Comparison of ENCODE assay signal across 22 cellular contexts in the genomic region with DNA sequence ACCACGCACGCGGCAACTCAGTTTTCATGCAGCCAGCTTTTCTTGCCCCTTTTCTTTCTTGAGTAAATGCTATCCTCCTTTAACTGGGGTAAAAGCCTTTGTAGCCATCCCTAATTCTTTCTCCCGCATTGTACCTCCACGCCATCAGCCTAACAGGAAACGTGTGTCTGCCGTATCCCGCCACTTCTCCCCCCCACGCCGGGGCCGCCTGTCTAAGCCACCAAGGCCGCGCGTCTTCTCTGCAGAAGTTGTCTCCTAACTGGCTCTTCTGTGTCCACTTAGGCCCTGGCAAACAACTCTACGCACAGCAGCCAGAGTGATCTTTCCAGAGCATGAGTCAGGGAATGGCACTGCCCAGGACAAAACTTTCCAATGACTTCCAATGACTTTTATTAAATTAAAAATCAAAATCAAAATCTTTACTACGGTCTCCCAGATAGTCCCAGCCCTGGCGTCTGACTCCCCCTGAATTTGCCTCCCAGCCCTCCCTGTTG.
"Had no signal": no experiment of that assay in that cellular context is flagged by ENCODE, and none has a peak within 500 bp of the region (broad histone marks: within the 10 kb centered on the region; RNA-seq: fewer than 3 reads in every experiment).

No MANE protein-coding gene starts in this region.

- DNase-seq: effector memory CD4-positive, alpha-beta T cell; foreskin fibroblast; glutamatergic neuron; left colon; left ventricle myocardium superior; mesenchymal stem cell; naive thymus-derived CD4-positive, alpha-beta T cell; nephron progenitor cell; ovary; right cardiac atrium; small intestine; stimulated activated CD4-positive, alpha-beta T cell treated with anti-CD3 and anti-CD28 coated beads, Interleukin-4, amount 100 ng/mL, for 1 hour; stimulated activated CD8-positive, alpha-beta memory T cell treated with anti-CD3 and anti-CD28 coated beads, Interleukin-4, amount 100 ng/mL, for 48 hours; stimulated activated naive CD8-positive, alpha-beta T cell treated with anti-CD3 and anti-CD28 coated beads, Interleukin-15, Interleukin-2, amounts not matched to agents 100 U/mL and 50 U/mL, for 24 hours; tibial artery; upper lobe of right lung had no signal

- H3K4me1 Mint-ChIP-seq: naive thymus-derived CD4-positive, alpha-beta T cell; nephron progenitor cell; stimulated activated effector memory CD8-positive, alpha-beta T cell treated with anti-CD3 and anti-CD28 coated beads, Interleukin-12 subunit alpha, Interleukin-12 subunit beta, amount 100 ng/mL, for 72 hours had no signal

- H3K4me3 Mint-ChIP-seq: naive thymus-derived CD4-positive, alpha-beta T cell; nephron progenitor cell; stimulated activated effector memory CD8-positive, alpha-beta T cell treated with anti-CD3 and anti-CD28 coated beads, Interleukin-12 subunit alpha, Interleukin-12 subunit beta, amount 100 ng/mL, for 72 hours had no signal

- H3K27me3 ChIP-seq: gastroesophageal sphincter, ovary, upper lobe of right lung, vagina had no signal

- H3K4me3 ChIP-seq: gastroesophageal sphincter, lung, ovary, tibial artery, upper lobe of right lung, vagina had no signal

- H3K36me3 ChIP-seq: gastroesophageal sphincter, neutrophil, ovary, tibial artery, upper lobe of right lung, vagina had no signal

- H3K4me1 ChIP-seq: gastroesophageal sphincter, tibial artery, upper lobe of right lung, vagina had no signal

- H3K27ac Mint-ChIP-seq: naive thymus-derived CD4-positive, alpha-beta T cell; nephron progenitor cell; progenitor cell of endocrine pancreas; stimulated activated effector memory CD8-positive, alpha-beta T cell treated with anti-CD3 and anti-CD28 coated beads, Interleukin-12 subunit alpha, Interleukin-12 subunit beta, amount 100 ng/mL, for 72 hours had no signal

- H3K9me3 ChIP-seq: gastroesophageal sphincter, neutrophil, ovary, tibial artery, upper lobe of right lung, vagina had no signal

- H3K27me3 Mint-ChIP-seq: progenitor cell of endocrine pancreas had no signal

- H3K36me3 Mint-ChIP-seq: naive thymus-derived CD4-positive, alpha-beta T cell; stimulated activated effector memory CD8-positive, alpha-beta T cell treated with anti-CD3 and anti-CD28 coated beads, Interleukin-12 subunit alpha, Interleukin-12 subunit beta, amount 100 ng/mL, for 72 hours had no signal

- H3K9me3 Mint-ChIP-seq: naive thymus-derived CD4-positive, alpha-beta T cell; nephron progenitor cell; stimulated activated effector memory CD8-positive, alpha-beta T cell treated with anti-CD3 and anti-CD28 coated beads, Interleukin-12 subunit alpha, Interleukin-12 subunit beta, amount 100 ng/mL, for 72 hours had no signal

- H3K27ac ChIP-seq: gastroesophageal sphincter, neutrophil, ovary, tibial artery, upper lobe of right lung, vagina had no signal
